In genomic region chr4:82890913-82891727, GRCh38 we compare ENCODE assay signal across 8 cellular contexts. TPM values are rescaled to one million over a fixed set of nuclear protein-coding genes. Genes with fewer than 3 reads are reported as not detected.
A peak's percentile ranks its signal among the peaks of the same experiment; 100 is the strongest.
DNase-seq lines count a peak whose midpoint lies in the region; TF ChIP-seq lines count a peak whose summit lies in the region.

SEC31A (minus strand) TSS chr4:82891153; CDS start chr4:82881936, 9,217 bp downstream.

- H3K27me3 ChIP-seq in HAP-1 (ENCODE audit: low read depth) (no peaks in the 10 kb centered on the region), MG63 (no peaks in the 10 kb centered on the region), neural cell (ENCODE audit: insufficient read depth, low read depth, low read length) (no peaks in the 10 kb centered on the region), stomach (no peaks in the 10 kb centered on the region)

- H2AFZ ChIP-seq in neural cell (ENCODE audit: low read depth, low read length) = peak within 1 kb of the TSS; percentile 75

- H3K79me2 ChIP-seq in neural cell (replicated peaks; ENCODE audit: insufficient read depth, low read length) = peaks cover 54% of the 10 kb centered on the region

- in situ Hi-C loops in HAP-1 (cut with MboI; ENCODE audit: low sequenced_read_pairs) = loop anchor here (10.0 kb wide), 1 partner anchor 124 kb away; the partner anchor contains the start of gene LIN54

- no peaks in the 10 kb centered on the region for H4K20me1 ChIP-seq in neural cell (ENCODE audit: insufficient read depth)

- TF ChIP-seq CTCF in neural cell (IDR thresholded peaks at IDR 0.05; ENCODE audit: poor library complexity, severe bottlenecking) (peak; percentile 47), stomach (IDR thresholded peaks at IDR 0.05) (peak in 1 of 7 experiments; percentile 24)

- H3K27ac ChIP-seq in neural cell (ENCODE audit: low read length) (peak within 1 kb of the TSS; percentile 90), stomach (peak within 1 kb of the TSS; percentile 96 to 99 (median 98))

- no peaks in the 10 kb centered on the region for H3F3A ChIP-seq in neural cell (ENCODE audit: insufficient read depth, low read length, poor library complexity, severe bottlenecking)

- H3K9ac ChIP-seq in ES-I3 (ENCODE audit: low read depth, low read length) (peak within 1 kb of the TSS; percentile 94), neural cell (ENCODE audit: low read length) (peak within 1 kb of the TSS; percentile 91)

- H3K36me3 ChIP-seq in ES-I3 (ENCODE audit: insufficient read depth, low read length) (peaks cover 10% of the 10 kb centered on the region; the same call in 1 of the 2 replicates), HAP-1 (replicated peaks) (peaks cover 43% of the 10 kb centered on the region), MG63 (peaks cover 34% of the 10 kb centered on the region), neural cell (ENCODE audit: insufficient read depth, low read length) (peaks cover 3% of the 10 kb centered on the region), stomach (peaks cover 13 to 30% (median 29%) of the 10 kb centered on the region in 4 donors)

- WGBS in stomach, 5 donors = 0 to 1% (median 0%) methylated on average over 32 to 71 of the region's 71 CpGs

- peak within 1 kb of the TSS; percentile 81 for H3K4me2 ChIP-seq in neural cell (ENCODE audit: low read length)

- DNase-seq in HAP-1 (ENCODE audit: low spot score in 2 of 2) (peak; percentile 92 to 98), MG63 (peak; percentile 92), SHP77 treated with DMSO at 0.1 percent for 48 hours (lab: John Stamatoyannopoulos, UW) (peak; percentile 78), activated gamma-delta T cell (lab: John Stamatoyannopoulos, UW) (peak; percentile 97), fibroblast of the conjunctiva (ENCODE audit: low read depth) (peak; percentile 84), stomach (peak; percentile 97)

- TF ChIP-seq EP300 in neural cell (conservative IDR thresholded peaks at IDR 0.05; ENCODE audit: poor library complexity, severe bottlenecking) (peak; percentile 68), stomach (IDR thresholded peaks at IDR 0.05) (no peak)

- H3K9me3 ChIP-seq in ES-I3 (ENCODE audit: control insufficient read depth, insufficient read depth, low read length) (no peaks in the 10 kb centered on the region), HAP-1 (no peaks in the 10 kb centered on the region), MG63 (no peaks in the 10 kb centered on the region), neural cell (ENCODE audit: low read length) (no peaks in the 10 kb centered on the region), stomach (no peaks in the 10 kb centered on the region)

- peak in 2 of 4 donors; percentile 78 to 93 for TF ChIP-seq POLR2A in stomach (IDR thresholded peaks at IDR 0.05)

- H3K4me3 ChIP-seq in HAP-1 (peak within 1 kb of the TSS; percentile 99), MG63 (peak within 1 kb of the TSS; percentile 86), neural cell (ENCODE audit: low read length) (peak within 1 kb of the TSS; percentile 95), stomach (peak within 1 kb of the TSS; percentile 72 to 84 (median 76))

- peak; percentile 39 for TF ChIP-seq RAD21 in neural cell (conservative IDR thresholded peaks at IDR 0.05)

- intact Hi-C loops in stomach (cut with DNase I; ENCODE audit: low total_unique reads) = no loop called here

- no peaks in the 10 kb centered on the region for H3K9me2 ChIP-seq in neural cell (ENCODE audit: insufficient read depth, low read length)

- H3K4me1 ChIP-seq in ES-I3 (ENCODE audit: insufficient read depth, low read length) (no peaks in the 10 kb centered on the region), HAP-1 (peaks cover 30% of the 10 kb centered on the region), stomach (peaks cover 17 to 62% (median 37%) of the 10 kb centered on the region in 4 donors)

TF ChIP-seq in neural cell, 6 proteins besides CTCF, POLR2A, EP300 and RAD21:
- TF ChIP-seq REST (IDR thresholded peaks at IDR 0.05; ENCODE audit: borderline replicate concordance) (peak; percentile 51), SMC3 (conservative IDR thresholded peaks at IDR 0.05; ENCODE audit: poor library complexity) (peak; percentile 38), MXI1 (conservative IDR thresholded peaks at IDR 0.05; ENCODE audit: poor library complexity, severe bottlenecking) (peak; percentile 99), TAF1 (IDR thresholded peaks at IDR 0.05; ENCODE audit: low read depth) (no peak), POLR2AphosphoS5 (IDR thresholded peaks at IDR 0.05) (peak; percentile 91), EZH2 (IDR thresholded peaks at IDR 0.05; ENCODE audit: borderline replicate concordance, insufficient read depth, low read length, poor library complexity, severe bottlenecking) (no peak)

RNA-seq across cellular contexts. Expression of gene SEC31A, which starts in this region (rescaled TPM):
- 116 and 139 TPM in 2 replicates for total RNA-seq in MG63 (2014; rRNA removed; shearing (Covaris generic); ENCODE audit: low replicate concordance)
- polyA plus RNA-seq in neural cell = 74.0 and 139 TPM in 2 replicates
- 146 and 173 TPM in 2 replicates for polyA minus RNA-seq in neural cell
- total RNA-seq in stomach = 100 to 1,000 TPM in 4 of 5 donors, 10 to 100 TPM in 1; 99.1 to 590 (median 218) TPM
- polyA plus RNA-seq in stomach = 10 to 100 TPM; 72.1 to 97.1 (median 72.4) TPM

Comparison
In these comparisons a context has a peak if more than half of its experiments do, and no peak if none do; other contexts are left out.
1. Peak in every context shown above with its lines: DNase-seq, H3K4me3 ChIP-seq and H3K27ac ChIP-seq.